8 cellular contexts compared by ENCODE assay signal in genomic region chr10:3783313-3783689, GRCh38. TPM values are rescaled to one million over a fixed set of nuclear protein-coding genes. Genes with fewer than 3 reads are reported as not detected.
DNase-seq lines count a peak whose midpoint lies in the region; ATAC-seq and TF ChIP-seq lines count a peak whose summit lies in the region.

No MANE protein-coding gene starts in this region.

- TF ChIP-seq POLR2A in erythroblast (IDR thresholded peaks at IDR 0.05; ENCODE audit: low read length): peak; percentile 70

- peak; percentile 62 for DNase-seq in GM10248 (ENCODE audit: extremely low spot score)
- DNase-seq in HAP-1 (ENCODE audit: low spot score in 2 of 2): peak; percentile 26 to 60
- DNase-seq in NCI-H2227 treated with DMSO at 0.1 percent for 48 hours (lab: John Stamatoyannopoulos, UW): peak; percentile 34
- DNase-seq in activated CD8-positive, alpha-beta memory T cell treated with anti-CD3 and anti-CD28 coated beads, Interleukin-2, amount 50 U/mL, for 4 hours: peak; percentile 66
- DNase-seq in erythroblast (lab: John Stamatoyannopoulos, UW): peak; percentile 70 to 85
- DNase-seq in myocyte (ENCODE audit: low read depth): peak; percentile 77

- in situ Hi-C loops in HAP-1 (cut with MboI; ENCODE audit: low sequenced_read_pairs): loop anchor here (25.0 kb wide), 1 partner anchor 596 kb away; no protein-coding TSS in a partner anchor

- CTCF ChIA-PET in GM10248 (lab: Yijun Ruan, JAX): no interaction called here

- H3K27me3 ChIP-seq in HAP-1 (ENCODE audit: low read depth) (no peaks in the 10 kb centered on the region), thymus (ENCODE audit: control insufficient read depth, insufficient read depth) (no peaks in the 10 kb centered on the region)

- 0% methylated on average over 12 of the region's 12 CpGs for WGBS in thymus

- H3K4me3 ChIP-seq in HAP-1 (peak overlapping the region; percentile 97), thymus (ENCODE audit: low read length) (peak overlapping the region; percentile 100)

- POLR2A ChIA-PET in GM10248 (lab: Yijun Ruan, JAX): interaction anchor here (0.8 to 4.0 kb wide), 7 partner anchors 19 to 92 kb away, joined by 3 to 45 read pairs (median 3); no protein-coding TSS in a partner anchor

- H3K4me1 ChIP-seq in HAP-1 (peaks cover 18% of the 10 kb centered on the region), thymus (ENCODE audit: control insufficient read depth, insufficient read depth, low read length) (peaks cover 30% of the 10 kb centered on the region)

- TF ChIP-seq CTCF in GM10248 (IDR thresholded peaks at IDR 0.05; ENCODE audit: control extremely low read depth, extremely low read depth, low read depth, missing control alignments): no peak

- H3K36me3 ChIP-seq in HAP-1 (replicated peaks): peaks cover 49% of the 10 kb centered on the region
- H3K36me3 ChIP-seq in thymus (ENCODE audit: control insufficient read depth, insufficient read depth): peaks cover 40% of the 10 kb centered on the region

- peak overlapping the region; percentile 99 for H3K27ac ChIP-seq in thymus (ENCODE audit: low read depth)

- ATAC-seq in GM19397 (IDR thresholded peaks at IDR 0.05; ENCODE audit: unreplicated experiment): no peak

- no peaks in the 10 kb centered on the region for H3K9me3 ChIP-seq in HAP-1
- no peaks in the 10 kb centered on the region for H3K9me3 ChIP-seq in thymus (ENCODE audit: control insufficient read depth)

RNA-seq across cellular contexts. Expression of gene KLF6, which starts 1.7 kb away (rescaled TPM):
- 14.6 and 14.9 TPM in 2 replicates for total RNA-seq in myocyte
- polyA plus RNA-seq in myocyte (2012): 39.6 TPM
- polyA plus RNA-seq in thymus: 65.8 TPM
